Comparison of ENCODE assay signal across 20 cellular contexts in genomic region chr5:156239800-156240199, GRCh38.
"Had no signal": no experiment of that assay in that cellular context is flagged by ENCODE, and none has a peak within 500 bp of the region (broad histone marks: within the 10 kb centered on the region; RNA-seq: fewer than 3 reads in every experiment).

No MANE protein-coding gene starts in this region.

- ATAC-seq: foreskin keratinocyte, gastroesophageal sphincter, heart left ventricle, lower lobe of right lung, mucosa of descending colon had no signal

- H3K4me3 ChIP-seq: coronary artery, dorsolateral prefrontal cortex, esophagus muscularis mucosa, gastroesophageal sphincter, heart left ventricle, left ventricle myocardium inferior, lower lobe of right lung, mucosa of descending colon had no signal

- H3K36me3 ChIP-seq: esophagus muscularis mucosa, gastroesophageal sphincter, heart left ventricle, left ventricle myocardium inferior, lower lobe of right lung had no signal

- DNase-seq: dermis blood vessel endothelial cell; dorsolateral prefrontal cortex; effector CD4-positive, alpha-beta T cell; effector memory CD4-positive, alpha-beta T cell; foreskin keratinocyte; heart left ventricle; hippocampal formation; left cardiac atrium; left ventricle myocardium inferior; lower lobe of right lung; mesenchymal stem cell; mucosa of descending colon; naive B cell had no signal

- H3K27ac ChIP-seq: coronary artery, dorsolateral prefrontal cortex, esophagus muscularis mucosa, foreskin keratinocyte, gastroesophageal sphincter, heart left ventricle, left ventricle myocardium inferior, lower lobe of right lung had no signal

- FAIRE-seq: colon, endothelial cell of umbilical vein, islet of Langerhans, keratinocyte had no signal

- H3K4me1 ChIP-seq: foreskin keratinocyte, gastroesophageal sphincter, lower lobe of right lung had no signal

- H3K9me3 ChIP-seq: esophagus muscularis mucosa, gastroesophageal sphincter, heart left ventricle, left ventricle myocardium inferior, lower lobe of right lung, mucosa of descending colon had no signal

- H3K27me3 ChIP-seq: dorsolateral prefrontal cortex, esophagus muscularis mucosa, foreskin keratinocyte, gastroesophageal sphincter, heart left ventricle had no signal
